13 cellular contexts compared by ENCODE assay signal in the genomic region with DNA sequence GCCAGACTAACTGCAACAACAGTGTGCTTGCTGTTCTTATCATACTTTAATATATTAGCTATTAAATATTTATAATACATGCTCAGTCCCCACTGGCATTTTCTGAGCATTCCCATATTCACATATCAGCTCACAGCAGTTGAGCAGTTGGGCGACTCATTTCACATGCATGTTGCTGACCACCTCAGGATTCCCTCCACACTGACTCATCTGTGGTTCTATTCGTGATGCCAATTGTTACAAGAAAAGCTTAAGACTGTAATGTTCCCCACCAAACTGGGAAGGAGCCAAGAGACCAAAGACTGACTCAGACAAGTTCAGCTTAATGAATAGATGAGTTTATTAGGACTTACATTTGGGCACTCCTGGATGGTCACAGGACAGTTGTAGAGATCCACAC.
DNase-seq lines count a peak whose midpoint lies in the region; ATAC-seq, FAIRE-seq and TF ChIP-seq lines count a peak whose summit lies in the region.
"Had no signal": no experiment of that assay in that cellular context is flagged by ENCODE, and none has a peak within 500 bp of the region (broad histone marks: within the 10 kb centered on the region; RNA-seq: fewer than 3 reads in every experiment).

No MANE protein-coding gene starts in this region.

- H3K36me3 ChIP-seq in keratinocyte (ENCODE audit: control insufficient read depth in 2 of 2, extremely low read depth in 1 of 2, insufficient read depth in 2 of 2, low read length in 2 of 2): no peaks in the 10 kb centered on the region

- no peaks in the 10 kb centered on the region for H4K20me1 ChIP-seq in keratinocyte (ENCODE audit: control insufficient read depth, extremely low read depth, insufficient read depth, low read length)

- peak; percentile 94 for DNase-seq in AG08395 (ENCODE audit: low spot score)
- peak in 45 of 76 experiments; percentile 1 to 72 (median 35) for DNase-seq in HUDEP-2 (lab: John Stamatoyannopoulos, UW; ENCODE audit: unreplicated experiment in 76 of 76)
- DNase-seq in astrocyte of the spinal cord (ENCODE audit: low read depth, low spot score): peak; percentile 99
- peak; percentile 91 for DNase-seq in keratinocyte (ENCODE audit: low read depth, low spot score)
- no peak for DNase-seq in DMS53 treated with DMSO at 0.1 percent for 48 hours (lab: John Stamatoyannopoulos, UW; ENCODE audit: unreplicated experiment)
- DNase-seq: activated CD8-positive, alpha-beta memory T cell treated with anti-CD3 and anti-CD28 coated beads, Interleukin-2, amount 50 U/mL, for 4 hours; CD4-positive, alpha-beta memory T cell; NCI-H1092; stimulated activated naive B cell treated with anti-CD40 and anti-IgM and Interleukin-4, amounts not matched to agents 10 μg/mL and 1 μg/mL and 100 μg/mL, for 72 hours had no signal

- no peak overlapping the region for H2AFZ ChIP-seq in keratinocyte (ENCODE audit: control insufficient read depth, low read length)

- H3K9me3 ChIP-seq in keratinocyte (ENCODE audit: control insufficient read depth, low read depth, low read length): peaks cover 4% of the 10 kb centered on the region

- dilution Hi-C loops in keratinocyte (cut with MboI; ENCODE audit: extremely low pct_ligation_motif_present, low sequenced_read_pairs): no loop called here

- H3K4me2 ChIP-seq in keratinocyte (ENCODE audit: control insufficient read depth, extremely low read depth, insufficient read depth, low read depth, low read length): peak overlapping the region; percentile 15

- no peaks in the 10 kb centered on the region for H3K79me2 ChIP-seq in keratinocyte (ENCODE audit: control insufficient read depth, insufficient read depth, low read length)

- no peak overlapping the region for H3K4me3 ChIP-seq in astrocyte of the spinal cord (ENCODE audit: low read depth, low read length)
- no peak overlapping the region for H3K4me3 ChIP-seq in keratinocyte (ENCODE audit: control insufficient read depth in 2 of 3, extremely low read depth in 1 of 3, insufficient read depth in 2 of 3, low read depth in 1 of 3, low read length in 3 of 3)

- no peak for TF ChIP-seq CTCF in astrocyte of the spinal cord (IDR thresholded peaks at IDR 0.05; ENCODE audit: low read depth, low read length)
- no peak for TF ChIP-seq CTCF in keratinocyte (optimal IDR thresholded peaks at IDR 0.05 in 1 of 3, IDR thresholded peaks at IDR 0.05 in 1 of 3, conservative IDR thresholded peaks at IDR 0.05 in 1 of 3; ENCODE audit: extremely low read depth in 1 of 3, insufficient read depth in 2 of 3, low read length in 3 of 3)

- no peak overlapping the region for H3K27ac ChIP-seq in keratinocyte (ENCODE audit: control insufficient read depth, insufficient read depth, low read length)

- no peaks in the 10 kb centered on the region for H3K9me1 ChIP-seq in keratinocyte (ENCODE audit: control insufficient read depth, extremely low read depth, insufficient read depth, low read length)

- H3K4me1 ChIP-seq in keratinocyte (ENCODE audit: control insufficient read depth, extremely low read depth, insufficient read depth, low read length): peaks cover 10% of the 10 kb centered on the region

- ATAC-seq in HG02852 (IDR thresholded peaks at IDR 0.05; ENCODE audit: unreplicated experiment) (no peak), GM18861 (IDR thresholded peaks at IDR 0.05; ENCODE audit: unreplicated experiment) (no peak), HG03432 (IDR thresholded peaks at IDR 0.05; ENCODE audit: unreplicated experiment) (no peak)
- ATAC-seq: stimulated activated naive B cell treated with anti-CD40 and anti-IgM and Interleukin-4, amounts not matched to agents 10 μg/mL and 1 μg/mL and 100 μg/mL, for 72 hours had no signal

- H3K27me3 ChIP-seq in keratinocyte (ENCODE audit: control insufficient read depth, extremely low read depth, insufficient read depth, low read length): no peaks in the 10 kb centered on the region

- no peak overlapping the region for H3K9ac ChIP-seq in keratinocyte (ENCODE audit: control insufficient read depth, extremely low read depth, insufficient read depth, low read length)

- in situ Hi-C loops in astrocyte of the spinal cord (cut with HindIII; ENCODE audit: low sequenced_read_pairs): no loop called here

- FAIRE-seq in keratinocyte (lab: Jason Lieb, UNC): peak; percentile 100
- FAIRE-seq: TTC549 had no signal
